ENCODE assay signal across 25 cellular contexts in genomic region chr5:158987231-158987630, GRCh38.
"Had no signal": no experiment of that assay in that cellular context is flagged by ENCODE, and none has a peak within 500 bp of the region (broad histone marks: within the 10 kb centered on the region; RNA-seq: fewer than 3 reads in every experiment).

No MANE protein-coding gene starts in this region.

- H3K36me3 ChIP-seq: lower lobe of right lung, pancreas, prostate gland, tibial nerve, uterus had no signal

- H3K9me3 ChIP-seq: lower lobe of right lung, pancreas, prostate gland, tibial nerve, uterus had no signal

- ATAC-seq: left cardiac atrium; left lobe of liver; lower lobe of right lung; naive thymus-derived CD8-positive, alpha-beta T cell; pancreas; sciatic nerve had no signal

- H3K4me3 ChIP-seq: lower lobe of right lung, pancreas, prostate gland, skin epidermis, tibial nerve, uterus had no signal

- FAIRE-seq: keratinocyte, pancreas had no signal

- DNase-seq: hippocampal formation; kidney glomerular epithelial cell; left cardiac atrium; lower lobe of right lung; mammary epithelial cell; mesenchymal stem cell; naive thymus-derived CD8-positive, alpha-beta T cell; nucleus accumbens; pancreas; posterior cingulate gyrus; retina; right cardiac atrium; stimulated activated CD4-positive, alpha-beta T cell treated with anti-CD3 and anti-CD28 coated beads, Interleukin-12 subunit alpha, Interleukin-12 subunit beta, amount 100 ng/mL, for 4 hours; stimulated activated CD4-positive, alpha-beta T cell treated with anti-CD3 and anti-CD28 coated beads, Interleukin-15, amount 100 ng/mL, for 24 hours; stimulated activated CD4-positive, alpha-beta T cell treated with anti-CD3 and anti-CD28 coated beads, Interleukin-2, amount 100 ng/mL, for 24 hours; stimulated activated CD4-positive, alpha-beta T cell treated with anti-CD3 and anti-CD28 coated beads, Interleukin-4, amount 100 ng/mL, for 1 hour; stimulated activated naive CD4-positive, alpha-beta T cell; substantia nigra; uterus had no signal

- H3K27me3 ChIP-seq: pancreas, tibial nerve, uterus had no signal

- H3K4me1 ChIP-seq: lower lobe of right lung, pancreas, prostate gland had no signal

- H3K27ac ChIP-seq: lower lobe of right lung, pancreas, prostate gland, tibial nerve, uterus had no signal
